19 cellular contexts compared by ENCODE assay signal in the genomic region with DNA sequence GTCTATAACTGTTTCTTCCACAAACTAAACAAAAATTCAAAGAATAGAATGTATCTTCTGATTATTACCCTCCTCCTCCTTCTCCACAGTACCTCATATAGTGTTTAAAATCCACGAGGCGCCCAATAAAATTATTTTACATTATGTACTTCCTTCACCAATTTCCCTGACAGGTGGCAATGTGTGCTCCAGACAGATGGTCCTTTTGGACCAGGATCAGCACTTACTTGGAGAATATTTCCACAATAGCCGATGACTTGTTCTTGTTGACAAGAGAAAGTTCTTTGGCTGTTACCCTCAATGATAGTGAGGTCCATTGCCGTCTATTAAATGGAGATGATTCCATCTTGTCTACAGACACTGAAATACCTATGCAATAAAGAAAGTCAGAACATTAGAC. TPM values are rescaled to one million over a fixed set of nuclear protein-coding genes. Genes with fewer than 3 reads are reported as not detected.
DNase-seq lines count a peak whose midpoint lies in the region; ATAC-seq and TF ChIP-seq lines count a peak whose summit lies in the region.
"Had no signal": no experiment of that assay in that cellular context is flagged by ENCODE, and none has a peak within 500 bp of the region (broad histone marks: within the 10 kb centered on the region; RNA-seq: fewer than 3 reads in every experiment).

No MANE protein-coding gene starts in this region.

- H2AFZ ChIP-seq in smooth muscle cell (ENCODE audit: low read depth): no peak overlapping the region

- POLR2A ChIA-PET in CD4-positive, alpha-beta T cell (lab: Charles Lee): no interaction called here

- H3K4me2 ChIP-seq in smooth muscle cell: no peak overlapping the region
- H3K4me2 ChIP-seq: BLaER1 treated with 17β-estradiol and CSF1 and Interleukin-3, amounts not matched to agents 10 nM and 100 nM had no signal

- H3K36me3 ChIP-seq in smooth muscle cell (ENCODE audit: low read depth): no peaks in the 10 kb centered on the region
- peaks cover 13% of the 10 kb centered on the region for H3K36me3 ChIP-seq in upper lobe of right lung
- H3K36me3 ChIP-seq: BLaER1 treated with 17β-estradiol and CSF1 and Interleukin-3, amounts not matched to agents 10 nM and 100 nM had no signal

- H3K27ac Mint-ChIP-seq in T-helper 2 cell treated with Interferon-gamma antibody and Interleukin-4, amounts not matched to agents 5 μg/mL and 100 μg/mL, for 36 hours: peak overlapping the region; percentile 86
- H3K27ac Mint-ChIP-seq in CD4-positive, alpha-beta T cell: no peak overlapping the region
- H3K27ac Mint-ChIP-seq in activated T-helper 1 cell treated with anti-CD3 and anti-CD28 coated beads, Interleukin-12 subunit alpha, Interleukin-12 subunit beta, Interleukin-2, Interleukin-4 antibody, amounts not matched to agents 30 ng/mL and 10 ng/mL and 1 ng/mL, durations not matched to agents 14 hours and 24 hours and 36 hours: no peak overlapping the region

- peaks cover 57% of the 10 kb centered on the region for H3K4me1 Mint-ChIP-seq in T-helper 2 cell treated with Interferon-gamma antibody and Interleukin-4, amounts not matched to agents 5 μg/mL and 100 μg/mL, for 36 hours (ENCODE audit: low read depth)
- peaks cover 5% of the 10 kb centered on the region for H3K4me1 Mint-ChIP-seq in CD4-positive, alpha-beta T cell (ENCODE audit: low read depth)
- peaks cover 42% of the 10 kb centered on the region for H3K4me1 Mint-ChIP-seq in activated T-helper 1 cell treated with anti-CD3 and anti-CD28 coated beads, Interleukin-12 subunit alpha, Interleukin-12 subunit beta, Interleukin-2, Interleukin-4 antibody, amounts not matched to agents 30 ng/mL and 10 ng/mL and 1 ng/mL, durations not matched to agents 14 hours and 24 hours and 36 hours (ENCODE audit: low read depth)

- WGBS in smooth muscle cell (ENCODE audit: low lambda C conversion rate): 95% methylated on average over 4 of the region's 4 CpGs

- H3K27me3 ChIP-seq in smooth muscle cell (ENCODE audit: low read depth) (no peaks in the 10 kb centered on the region), upper lobe of right lung (no peaks in the 10 kb centered on the region)
- no peaks in the 10 kb centered on the region for H3K27me3 ChIP-seq in CD4-positive, alpha-beta T cell (ENCODE audit: control insufficient read depth, insufficient read depth, low read length)
- H3K27me3 ChIP-seq: BLaER1 treated with 17β-estradiol and CSF1 and Interleukin-3, amounts not matched to agents 10 nM and 100 nM; dorsolateral prefrontal cortex; esophagus muscularis mucosa had no signal

- H4K20me1 ChIP-seq in smooth muscle cell (ENCODE audit: low read depth): no peaks in the 10 kb centered on the region
- H4K20me1 ChIP-seq: BLaER1 treated with 17β-estradiol and CSF1 and Interleukin-3, amounts not matched to agents 10 nM and 100 nM had no signal

- H3K79me2 ChIP-seq in smooth muscle cell (ENCODE audit: low read depth): no peaks in the 10 kb centered on the region

- intact Hi-C loops in CD4-positive, alpha-beta T cell (cut with DNase I, micrococcal nuclease): no loop called here
- intact Hi-C loops in activated T-helper 1 cell treated with anti-CD3 and anti-CD28 coated beads, Interleukin-12 subunit alpha, Interleukin-12 subunit beta, Interleukin-2, Interleukin-4 antibody, amounts not matched to agents 30 ng/mL and 10 ng/mL and 1 ng/mL, durations not matched to agents 14 hours and 24 hours and 36 hours (cut with micrococcal nuclease): loop anchor here (10.0 kb wide), 1 partner anchor 286 kb away; no protein-coding TSS in a partner anchor
- intact Hi-C loops in upper lobe of right lung (cut with DNase I): no loop called here

- no peak for DNase-seq in T-helper 2 cell treated with Interferon-gamma antibody and Interleukin-4, amounts not matched to agents 5 μg/mL and 100 μg/mL, for 36 hours (ENCODE audit: low spot score)
- no peak for DNase-seq in T-helper 2 cell
- DNase-seq in NCI-H446 treated with DMSO at 0.1 percent for 48 hours (lab: John Stamatoyannopoulos, UW): peak; percentile 81
- DNase-seq in epithelial cell of prostate (ENCODE audit: low read depth, low spot score): no peak
- no peak for DNase-seq in smooth muscle cell (lab: John Stamatoyannopoulos, UW; ENCODE audit: unreplicated experiment)
- no peak for DNase-seq in CD4-positive, alpha-beta T cell
- no peak for DNase-seq in activated T-helper 1 cell treated with anti-CD3 and anti-CD28 coated beads, Interleukin-12 subunit alpha, Interleukin-12 subunit beta, Interleukin-2, Interleukin-4 antibody, amounts not matched to agents 30 ng/mL and 10 ng/mL and 1 ng/mL, durations not matched to agents 14 hours and 24 hours and 36 hours (ENCODE audit: low spot score)
- no peak for DNase-seq in upper lobe of right lung
- DNase-seq: DMS79; NCI-H2029; NCI-H526 treated with DMSO at 0.1 percent for 48 hours; stimulated activated CD4-positive, alpha-beta T cell treated with anti-CD3 and anti-CD28 coated beads, Interleukin-4, amount 100 ng/mL, for 1 hour; stimulated activated CD8-positive, alpha-beta memory T cell treated with anti-CD3 and anti-CD28 coated beads, Interleukin-4, amount 100 ng/mL, for 48 hours had no signal

- H3K9me3 ChIP-seq in smooth muscle cell (replicated peaks; ENCODE audit: low read depth) (no peaks in the 10 kb centered on the region), upper lobe of right lung (no peaks in the 10 kb centered on the region)
- no peaks in the 10 kb centered on the region for H3K9me3 ChIP-seq in CD4-positive, alpha-beta T cell (ENCODE audit: control insufficient read depth, low read length)
- H3K9me3 ChIP-seq: BLaER1 treated with 17β-estradiol and CSF1 and Interleukin-3, amounts not matched to agents 10 nM and 100 nM; esophagus muscularis mucosa had no signal

- H3K4me1 ChIP-seq in smooth muscle cell (ENCODE audit: low read depth): peaks cover 12% of the 10 kb centered on the region
- H3K4me1 ChIP-seq in upper lobe of right lung: peaks cover 5% of the 10 kb centered on the region

- no peak overlapping the region for H3K9ac ChIP-seq in smooth muscle cell (ENCODE audit: low read depth)
- H3K9ac ChIP-seq: BLaER1 treated with 17β-estradiol and CSF1 and Interleukin-3, amounts not matched to agents 10 nM and 100 nM had no signal

- TF ChIP-seq CTCF in smooth muscle cell (IDR thresholded peaks at IDR 0.05; ENCODE audit: borderline replicate concordance, insufficient read depth, poor library complexity, severe bottlenecking): no peak
- no peak for TF ChIP-seq CTCF in CD4-positive, alpha-beta T cell (IDR thresholded peaks at IDR 0.05)
- TF ChIP-seq CTCF in upper lobe of right lung (IDR thresholded peaks at IDR 0.05): no peak

- H3F3A ChIP-seq in smooth muscle cell (ENCODE audit: low read depth): peaks cover 11% of the 10 kb centered on the region

- no peak for ATAC-seq in CD4-positive, alpha-beta T cell (ENCODE audit: poor library complexity)
- no peak for ATAC-seq in upper lobe of right lung
- ATAC-seq: sciatic nerve had no signal

- H3K27me3 Mint-ChIP-seq in T-helper 2 cell treated with Interferon-gamma antibody and Interleukin-4, amounts not matched to agents 5 μg/mL and 100 μg/mL, for 36 hours (ENCODE audit: low read depth): no peaks in the 10 kb centered on the region
- H3K27me3 Mint-ChIP-seq in CD4-positive, alpha-beta T cell: no peaks in the 10 kb centered on the region
- H3K27me3 Mint-ChIP-seq in activated T-helper 1 cell treated with anti-CD3 and anti-CD28 coated beads, Interleukin-12 subunit alpha, Interleukin-12 subunit beta, Interleukin-2, Interleukin-4 antibody, amounts not matched to agents 30 ng/mL and 10 ng/mL and 1 ng/mL, durations not matched to agents 14 hours and 24 hours and 36 hours (ENCODE audit: insufficient read depth): peaks cover 1% of the 10 kb centered on the region
- H3K27me3 Mint-ChIP-seq: type B pancreatic cell had no signal

- H3K9me3 Mint-ChIP-seq in T-helper 2 cell treated with Interferon-gamma antibody and Interleukin-4, amounts not matched to agents 5 μg/mL and 100 μg/mL, for 36 hours: no peaks in the 10 kb centered on the region
- no peaks in the 10 kb centered on the region for H3K9me3 Mint-ChIP-seq in CD4-positive, alpha-beta T cell
- no peaks in the 10 kb centered on the region for H3K9me3 Mint-ChIP-seq in activated T-helper 1 cell treated with anti-CD3 and anti-CD28 coated beads, Interleukin-12 subunit alpha, Interleukin-12 subunit beta, Interleukin-2, Interleukin-4 antibody, amounts not matched to agents 30 ng/mL and 10 ng/mL and 1 ng/mL, durations not matched to agents 14 hours and 24 hours and 36 hours
- H3K9me3 Mint-ChIP-seq: type B pancreatic cell had no signal

- CTCF ChIA-PET in CD4-positive, alpha-beta T cell (lab: Charles Lee): no interaction called here

- H3K4me3 Mint-ChIP-seq in T-helper 2 cell treated with Interferon-gamma antibody and Interleukin-4, amounts not matched to agents 5 μg/mL and 100 μg/mL, for 36 hours: peak overlapping the region; percentile 86
- no peak overlapping the region for H3K4me3 Mint-ChIP-seq in CD4-positive, alpha-beta T cell
- H3K4me3 Mint-ChIP-seq in activated T-helper 1 cell treated with anti-CD3 and anti-CD28 coated beads, Interleukin-12 subunit alpha, Interleukin-12 subunit beta, Interleukin-2, Interleukin-4 antibody, amounts not matched to agents 30 ng/mL and 10 ng/mL and 1 ng/mL, durations not matched to agents 14 hours and 24 hours and 36 hours: no peak overlapping the region
- H3K4me3 Mint-ChIP-seq: type B pancreatic cell had no signal

- H3K36me3 Mint-ChIP-seq in T-helper 2 cell treated with Interferon-gamma antibody and Interleukin-4, amounts not matched to agents 5 μg/mL and 100 μg/mL, for 36 hours (ENCODE audit: low read depth): peaks cover 13% of the 10 kb centered on the region
- peaks cover 21% of the 10 kb centered on the region for H3K36me3 Mint-ChIP-seq in CD4-positive, alpha-beta T cell (ENCODE audit: low read depth)
- peaks cover 15% of the 10 kb centered on the region for H3K36me3 Mint-ChIP-seq in activated T-helper 1 cell treated with anti-CD3 and anti-CD28 coated beads, Interleukin-12 subunit alpha, Interleukin-12 subunit beta, Interleukin-2, Interleukin-4 antibody, amounts not matched to agents 30 ng/mL and 10 ng/mL and 1 ng/mL, durations not matched to agents 14 hours and 24 hours and 36 hours (ENCODE audit: low read depth)

- H3K4me3 ChIP-seq in smooth muscle cell: no peak overlapping the region
- no peak overlapping the region for H3K4me3 ChIP-seq in upper lobe of right lung
- H3K4me3 ChIP-seq: BLaER1 treated with 17β-estradiol and CSF1 and Interleukin-3, amounts not matched to agents 10 nM and 100 nM; dorsolateral prefrontal cortex; esophagus muscularis mucosa had no signal

- peak overlapping the region; percentile 94 for H3K27ac ChIP-seq in epithelial cell of prostate
- peak overlapping the region; percentile 98 for H3K27ac ChIP-seq in smooth muscle cell (ENCODE audit: low read depth)
- H3K27ac ChIP-seq in CD4-positive, alpha-beta T cell (ENCODE audit: low read depth, low read length): no peak overlapping the region
- H3K27ac ChIP-seq in upper lobe of right lung: no peak overlapping the region
- H3K27ac ChIP-seq: 22Rv1; BLaER1 treated with 17β-estradiol and CSF1 and Interleukin-3, amounts not matched to agents 10 nM and 100 nM had no signal

RNA-seq across cellular contexts. Expression of a gene that starts 34.9 kb away (rescaled TPM):
- total RNA-seq in smooth muscle cell (154 and 204 TPM in 2 replicates), upper lobe of right lung (81.1 TPM)
- polyA plus RNA-seq in smooth muscle cell: 39.6 and 68.3 TPM in 2 replicates
- total RNA-seq in CD4-positive, alpha-beta T cell: 1 to 10 TPM; 4.6 to 5.1 TPM
- 64.0 and 68.4 TPM in 2 replicates for total RNA-seq in activated T-helper 1 cell treated with anti-CD3 and anti-CD28 coated beads, Interleukin-12 subunit alpha, Interleukin-12 subunit beta, Interleukin-2, Interleukin-4 antibody, amounts not matched to agents 30 ng/mL and 10 ng/mL and 1 ng/mL, durations not matched to agents 14 hours and 24 hours and 36 hours

Comparison
In these comparisons a context has a peak if more than half of its experiments do, and no peak if none do; other contexts are left out.
1. H3K27ac ChIP-seq: peak in epithelial cell of prostate (single experiment) and smooth muscle cell (single experiment); none in CD4-positive, alpha-beta T cell (single experiment) and upper lobe of right lung (single experiment).
2. RNA of a gene that starts 34.9 kb away (total RNA-seq): 154 to 204 TPM in smooth muscle cell, 81.1 TPM in upper lobe of right lung (single experiment) and 64.0 to 68.4 TPM in activated T-helper 1 cell treated with anti-CD3 and anti-CD28 coated beads, Interleukin-12 subunit alpha, Interleukin-12 subunit beta, Interleukin-2, Interleukin-4 antibody, amounts not matched to agents 30 ng/mL and 10 ng/mL and 1 ng/mL, durations not matched to agents 14 hours and 24 hours and 36 hours; 4.6 to 5.1 TPM in CD4-positive, alpha-beta T cell; every median in the first group is over 10 times any median in the second.